In the genomic region with DNA sequence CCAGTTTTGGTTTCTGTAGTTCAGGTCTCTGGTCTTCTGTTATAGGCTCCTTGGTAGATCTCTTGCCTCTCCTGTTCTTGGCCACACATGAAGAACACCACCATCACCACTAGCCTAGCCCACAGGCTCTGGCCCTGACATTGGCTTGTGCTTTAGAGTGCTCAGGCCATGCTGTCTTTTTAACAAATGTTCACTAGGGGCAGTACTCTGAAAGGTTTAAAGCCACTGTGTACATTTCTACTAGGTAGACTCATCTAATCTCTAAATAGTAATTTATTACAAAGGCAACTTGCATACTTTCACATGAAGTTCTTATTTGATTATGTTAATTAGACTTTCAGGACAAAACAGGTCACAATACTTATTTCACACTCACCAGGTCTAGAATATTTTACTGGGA, we compare ENCODE assay signal across 13 cellular contexts. TPM values are rescaled to one million over a fixed set of nuclear protein-coding genes. Genes with fewer than 3 reads are reported as not detected.
DNase-seq lines count a peak whose midpoint lies in the region; ATAC-seq, FAIRE-seq and TF ChIP-seq lines count a peak whose summit lies in the region.
"Had no signal": no experiment of that assay in that cellular context is flagged by ENCODE, and none has a peak within 500 bp of the region (broad histone marks: within the 10 kb centered on the region; RNA-seq: fewer than 3 reads in every experiment).

No MANE protein-coding gene starts in this region.

- FAIRE-seq in GM19239 (lab: Jason Lieb, UNC) = no peak

- H3K4me2 ChIP-seq in mesendoderm (ENCODE audit: low read length) = no peak overlapping the region

- H3K4me3 Mint-ChIP-seq in endothelial cell (ENCODE audit: unreplicated experiment) = no peak overlapping the region

- H3K56ac ChIP-seq in mesendoderm (ENCODE audit: low read length) = no peak overlapping the region

- H3K9me3 ChIP-seq in prostate gland = no peaks in the 10 kb centered on the region
- H3K9me3 ChIP-seq: right lobe of liver had no signal

- no peaks in the 10 kb centered on the region for H3K9me3 Mint-ChIP-seq in endothelial cell (ENCODE audit: unreplicated experiment)

- H3K36me3 ChIP-seq in mesendoderm (ENCODE audit: control insufficient read depth, insufficient read depth, low read length) (no peaks in the 10 kb centered on the region), prostate gland (no peaks in the 10 kb centered on the region)
- H3K36me3 ChIP-seq: right lobe of liver had no signal

- DNase-seq in GM12864 (ENCODE audit: low read depth) (no peak), HCEC 1CT (peak; percentile 40), SW480 (ENCODE audit: low spot score) (peak; percentile 11), mesendoderm (peak; percentile 51), GM19239 (ENCODE audit: insufficient read length, low spot score) (no peak), prostate gland (ENCODE audit: low spot score) (no peak), endothelial cell (ENCODE audit: low spot score) (no peak)
- DNase-seq: GF-D8, H7, kidney glomerular epithelial cell, NCI-H446 treated with DMSO at 0.1 percent for 48 hours, right lobe of liver had no signal

- H3K4ac ChIP-seq in mesendoderm (ENCODE audit: low read depth, low read length) = no peak overlapping the region

- no peak overlapping the region for H3K27ac Mint-ChIP-seq in endothelial cell (ENCODE audit: unreplicated experiment)

- H3K4me1 ChIP-seq in mesendoderm (ENCODE audit: control insufficient read depth, low read depth, low read length) (no peaks in the 10 kb centered on the region), prostate gland (replicated peaks) (no peaks in the 10 kb centered on the region)
- H3K4me1 ChIP-seq: right lobe of liver had no signal

- no peak overlapping the region for H2BK15ac ChIP-seq in mesendoderm (replicated peaks; ENCODE audit: low read depth)

- H3K27ac ChIP-seq in mesendoderm (ENCODE audit: low read depth, low read length) = no peak overlapping the region
- no peak overlapping the region for H3K27ac ChIP-seq in prostate gland
- H3K27ac ChIP-seq: right lobe of liver had no signal

- no peaks in the 10 kb centered on the region for H3K79me1 ChIP-seq in mesendoderm (ENCODE audit: low read length)

- TF ChIP-seq POLR2A in prostate gland (IDR thresholded peaks at IDR 0.05) = no peak

- intact Hi-C loops in prostate gland (cut with DNase I) = loop anchor here (5.0 kb wide), 1 partner anchor 136 kb away; no protein-coding TSS in a partner anchor

- H3K18ac ChIP-seq in mesendoderm (ENCODE audit: low read length) = no peak overlapping the region

- no peak overlapping the region for H2AK5ac ChIP-seq in mesendoderm (ENCODE audit: low read length)

- no peak overlapping the region for H3K9ac ChIP-seq in mesendoderm (ENCODE audit: low read length)

- H3K36me3 Mint-ChIP-seq in endothelial cell (ENCODE audit: low read depth, unreplicated experiment) = no peaks in the 10 kb centered on the region

- H2BK120ac ChIP-seq in mesendoderm (ENCODE audit: low read depth, low read length) = no peak overlapping the region

- no peak overlapping the region for H4K5ac ChIP-seq in mesendoderm (ENCODE audit: low read length)

- no peak overlapping the region for H3K23ac ChIP-seq in mesendoderm (ENCODE audit: low read length)

- no peak overlapping the region for H3K4me3 ChIP-seq in GM12864 (ENCODE audit: low read depth, low read length)
- H3K4me3 ChIP-seq in mesendoderm (ENCODE audit: low read length) = no peak overlapping the region
- no peak overlapping the region for H3K4me3 ChIP-seq in prostate gland
- H3K4me3 ChIP-seq: right lobe of liver had no signal

- H3K79me2 ChIP-seq in mesendoderm (ENCODE audit: control insufficient read depth, insufficient read depth, low read length) = no peaks in the 10 kb centered on the region

- no peaks in the 10 kb centered on the region for H3K27me3 Mint-ChIP-seq in endothelial cell (ENCODE audit: unreplicated experiment)

- peak; percentile 32 for TF ChIP-seq CTCF in GM12864 (IDR thresholded peaks at IDR 0.05; ENCODE audit: low read depth, low read length, missing control alignments)
- TF ChIP-seq CTCF in prostate gland (IDR thresholded peaks at IDR 0.05) = peak in 1 of 4 experiments; percentile 8
- TF ChIP-seq CTCF in endothelial cell (IDR thresholded peaks at IDR 0.05; ENCODE audit: unreplicated experiment) = no peak

- H4K8ac ChIP-seq in mesendoderm (ENCODE audit: low read depth, low read length) = no peak overlapping the region

- no peak for ATAC-seq in HG02970 (IDR thresholded peaks at IDR 0.05; ENCODE audit: low FRiP score, unreplicated experiment)

- H2BK5ac ChIP-seq in mesendoderm (ENCODE audit: low read length) = no peak overlapping the region

- H3K27me3 ChIP-seq in mesendoderm (ENCODE audit: insufficient read depth, low read length, poor library complexity) (no peaks in the 10 kb centered on the region), prostate gland (replicated peaks; ENCODE audit: insufficient read depth) (no peaks in the 10 kb centered on the region)
- H3K27me3 ChIP-seq: right lobe of liver had no signal

- no peaks in the 10 kb centered on the region for H3K4me1 Mint-ChIP-seq in endothelial cell (ENCODE audit: unreplicated experiment)

RNA-seq across cellular contexts. Expression of a gene that starts 38.3 kb away (rescaled TPM):
- polyA plus RNA-seq in mesendoderm (2013, experiment 1 of 2) = not detected
- not detected for polyA plus RNA-seq in mesendoderm (2013, experiment 2 of 2)
- total RNA-seq in prostate gland (not detected), endothelial cell (ENCODE audit: unreplicated experiment) (not detected)
- total RNA-seq: H7, right lobe of liver had no signal

RNA-seq across cellular contexts. Expression of a gene that starts 49.8 kb away (rescaled TPM):
- 9.5 TPM for polyA plus RNA-seq in mesendoderm (2013, experiment 1 of 2)
- polyA plus RNA-seq in mesendoderm (2013, experiment 2 of 2) = 9.5 TPM
- total RNA-seq in prostate gland (10 to 100 TPM; 40.2 to 65.9 TPM), endothelial cell (ENCODE audit: unreplicated experiment) (217 TPM)

Comparison
In these comparisons a context has a peak if more than half of its experiments do, and no peak if none do; other contexts are left out.
1. DNase-seq: peak in HCEC 1CT (single experiment), SW480 (single experiment) and mesendoderm (single experiment); none in GM12864 (single experiment), GM19239 (single experiment), prostate gland (single experiment) and endothelial cell (single experiment).